1 cellular context compared by ENCODE assay signal in genomic region chr2:27751377-27751776, GRCh38.
TF ChIP-seq lines count a peak whose summit lies in the region.

No MANE protein-coding gene starts in this region.

TF ChIP-seq in A549, 52 proteins besides CTCF, POLR2A, EP300 and RAD21 (continued from another document):
- TF ChIP-seq MAX (IDR thresholded peaks at IDR 0.05) (no peak), RNF2 (IDR thresholded peaks at IDR 0.05; ENCODE audit: borderline replicate concordance, low read depth) (no peak), USF2 (IDR thresholded peaks at IDR 0.05) (no peak), PBX3 (IDR thresholded peaks at IDR 0.05) (no peak), CEBPB (IDR thresholded peaks at IDR 0.05) (no peak), CHD4 (IDR thresholded peaks at IDR 0.05; ENCODE audit: borderline replicate concordance) (no peak)
